Comparison of ENCODE assay signal across 22 cellular contexts in the genomic region with DNA sequence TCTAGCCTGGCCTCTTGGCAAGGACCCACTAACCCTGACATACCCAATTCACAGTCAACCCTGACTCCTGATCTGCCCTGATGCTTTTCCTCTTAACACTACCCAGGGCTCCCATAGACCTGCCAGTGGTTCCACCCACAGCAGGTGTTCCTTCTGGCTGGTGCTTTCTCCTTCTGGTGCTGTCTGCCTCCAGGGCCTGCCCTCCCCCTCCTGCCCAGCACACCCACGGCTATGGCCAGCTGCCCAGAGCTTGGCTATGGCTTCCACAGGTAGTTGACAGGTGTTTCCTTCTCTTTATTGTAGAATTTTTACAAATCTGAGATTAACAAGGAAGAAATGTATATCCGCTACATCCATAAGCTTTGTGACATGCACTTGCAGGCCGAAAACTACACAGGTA. TPM values are rescaled to one million over a fixed set of nuclear protein-coding genes. Genes with fewer than 3 reads are reported as not detected.
DNase-seq lines count a peak whose midpoint lies in the region; ATAC-seq and TF ChIP-seq lines count a peak whose summit lies in the region.
"Had no signal": no experiment of that assay in that cellular context is flagged by ENCODE, and none has a peak within 500 bp of the region (broad histone marks: within the 10 kb centered on the region; RNA-seq: fewer than 3 reads in every experiment).

No MANE protein-coding gene starts in this region.

- H3K4me3 ChIP-seq in sigmoid colon (no peak overlapping the region), tibial nerve (no peak overlapping the region), uterus (no peak overlapping the region)
- H3K4me3 ChIP-seq: A549, ascending aorta, heart right ventricle, prostate gland, upper lobe of right lung had no signal

- no peak for TF ChIP-seq POLR2A in sigmoid colon (IDR thresholded peaks at IDR 0.05)
- no peak for TF ChIP-seq POLR2A in tibial nerve (IDR thresholded peaks at IDR 0.05)
- TF ChIP-seq POLR2A in uterus (IDR thresholded peaks at IDR 0.05), result no peak

- H3K27me3 ChIP-seq in sigmoid colon, result no peaks in the 10 kb centered on the region
- H3K27me3 ChIP-seq in tibial nerve, result no peaks in the 10 kb centered on the region
- no peaks in the 10 kb centered on the region for H3K27me3 ChIP-seq in uterus
- H3K27me3 ChIP-seq: ascending aorta, heart right ventricle, neutrophil, upper lobe of right lung had no signal

- no peak for TF ChIP-seq EP300 in sigmoid colon (IDR thresholded peaks at IDR 0.05)
- TF ChIP-seq EP300 in tibial nerve (IDR thresholded peaks at IDR 0.05), result no peak

- WGBS in sigmoid colon, 2 donors, result 38 to 69% methylated on average over 3 of the region's 3 CpGs
- 81 to 88% methylated on average over 3 of the region's 3 CpGs for WGBS in tibial nerve, 2 donors

- TF ChIP-seq CTCF in sigmoid colon (IDR thresholded peaks at IDR 0.05) (no peak), tibial nerve (IDR thresholded peaks at IDR 0.05) (no peak), uterus (IDR thresholded peaks at IDR 0.05) (no peak)

- H3K9me3 ChIP-seq in sigmoid colon, result no peaks in the 10 kb centered on the region
- H3K9me3 ChIP-seq in tibial nerve, result no peaks in the 10 kb centered on the region
- no peaks in the 10 kb centered on the region for H3K9me3 ChIP-seq in uterus
- H3K9me3 ChIP-seq: A549, ascending aorta, heart right ventricle, neutrophil, prostate gland, upper lobe of right lung had no signal

- ATAC-seq in SK-N-SH treated with all-trans-retinoic acid at 6 μM for 48 hours, result no peak
- ATAC-seq: A549; activated naive CD4-positive, alpha-beta T cell treated with anti-CD3 and anti-CD28 coated beads, Interleukin-2, amount 50 U/mL, for 72 hours; heart right ventricle; left lobe of liver; T-helper 17 cell; upper lobe of right lung had no signal

- H3K4me1 ChIP-seq in sigmoid colon (peaks cover 0 to 24% (median 19%) of the 10 kb centered on the region in 4 donors), tibial nerve (peaks cover 0 to 23% (median 5%) of the 10 kb centered on the region in 4 donors), uterus (no peaks in the 10 kb centered on the region)
- H3K4me1 ChIP-seq: prostate gland had no signal

- intact Hi-C loops in sigmoid colon (cut with DNase I), result no loop called here
- intact Hi-C loops in uterus (cut with DNase I; ENCODE audit: low total_unique reads), result no loop called here

- DNase-seq in NCI-H146 (lab: John Stamatoyannopoulos, UW) (peak; percentile 18), NCI-H146 treated with DMSO at 0.1 percent for 48 hours (lab: John Stamatoyannopoulos, UW; ENCODE audit: unreplicated experiment) (no peak), NCI-H2029 treated with DMSO at 0.1 percent for 48 hours (lab: John Stamatoyannopoulos, UW) (peak; percentile 46), cerebellar nuclear complex (lab: John Stamatoyannopoulos, UW) (peak; percentile 46 to 52), sigmoid colon (peak; percentile 14), tibial nerve (ENCODE audit: low spot score in 2 of 2) (no peak), uterus (no peak)
- DNase-seq: activated CD4-positive, alpha-beta T cell treated with anti-CD3 and anti-CD28 coated beads, Interleukin-2, amount 10 ng/mL, durations not matched to agents 24 days and 14 days; DND-41; foreskin fibroblast; heart right ventricle; mesendoderm; NCI-H2107; T-helper 17 cell; upper lobe of right lung had no signal

- H3K27ac ChIP-seq in sigmoid colon (no peak overlapping the region), tibial nerve (no peak overlapping the region), uterus (no peak overlapping the region)
- H3K27ac ChIP-seq: heart right ventricle, neutrophil, prostate gland, upper lobe of right lung had no signal

- no peaks in the 10 kb centered on the region for H3K36me3 ChIP-seq in sigmoid colon
- no peaks in the 10 kb centered on the region for H3K36me3 ChIP-seq in tibial nerve
- H3K36me3 ChIP-seq in uterus, result no peaks in the 10 kb centered on the region
- H3K36me3 ChIP-seq: ascending aorta, heart right ventricle, neutrophil, prostate gland, upper lobe of right lung had no signal

TF ChIP-seq in SK-N-SH treated with all-trans-retinoic acid at 6 μM for 48 hours, 23 proteins besides CTCF, POLR2A, EP300 and RAD21:
- TF ChIP-seq ZFP30 (CRISPR knock-in tag; IDR thresholded peaks at IDR 0.05) (no peak), ISL1 (CRISPR knock-in tag; IDR thresholded peaks at IDR 0.05) (no peak), ESRRG (CRISPR knock-in tag; IDR thresholded peaks at IDR 0.05) (no peak), TOX (CRISPR knock-in tag; IDR thresholded peaks at IDR 0.05; ENCODE audit: borderline replicate concordance) (no peak), ZNF565 (CRISPR knock-in tag; conservative IDR thresholded peaks at IDR 0.05; ENCODE audit: low read depth) (no peak), GLIS3 (CRISPR knock-in tag; IDR thresholded peaks at IDR 0.05) (no peak), ZFP3 (CRISPR knock-in tag; IDR thresholded peaks at IDR 0.05) (no peak), PPARA (CRISPR knock-in tag; IDR thresholded peaks at IDR 0.05; ENCODE audit: borderline replicate concordance) (no peak)
- TF ChIP-seq, protein P1, sequence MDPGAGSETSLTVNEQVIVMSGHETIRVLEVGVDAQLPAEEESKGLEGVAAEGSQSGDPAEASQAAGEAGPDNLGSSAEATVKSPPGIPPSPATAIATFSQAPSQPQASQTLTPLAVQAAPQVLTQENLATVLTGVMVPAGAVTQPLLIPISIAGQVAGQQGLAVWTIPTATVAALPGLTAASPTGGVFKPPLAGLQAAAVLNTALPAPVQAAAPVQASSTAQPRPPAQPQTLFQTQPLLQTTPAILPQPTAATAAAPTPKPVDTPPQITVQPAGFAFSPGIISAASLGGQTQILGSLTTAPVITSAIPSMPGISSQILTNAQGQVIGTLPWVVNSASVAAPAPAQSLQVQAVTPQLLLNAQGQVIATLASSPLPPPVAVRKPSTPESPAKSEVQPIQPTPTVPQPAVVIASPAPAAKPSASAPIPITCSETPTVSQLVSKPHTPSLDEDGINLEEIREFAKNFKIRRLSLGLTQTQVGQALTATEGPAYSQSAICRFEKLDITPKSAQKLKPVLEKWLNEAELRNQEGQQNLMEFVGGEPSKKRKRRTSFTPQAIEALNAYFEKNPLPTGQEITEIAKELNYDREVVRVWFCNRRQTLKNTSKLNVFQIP (CRISPR knock-in tag; IDR thresholded peaks at IDR 0.05; ENCODE audit: borderline replicate concordance, low read depth), result no peak
TF ChIP-seq in SK-N-SH treated with all-trans-retinoic acid at 6 μM for 48 hours: peak in this region for 0.

RNA-seq across cellular contexts. Expression of gene MANF, which starts 46.5 kb away (rescaled TPM):
- total RNA-seq in sigmoid colon (10 to 100 TPM; 12.2 to 26.2 (median 20.5) TPM), tibial nerve (10 to 100 TPM in 3 of 4 donors, 1 to 10 TPM in 1; 9.8 to 28.4 (median 23.0) TPM), uterus (10 to 100 TPM; 14.7 to 60.6 (median 28.8) TPM)
- 100 to 1,000 TPM in 1 of 3 donors, 10 to 100 TPM in 2; 16.8 to 138 (median 28.2) TPM for polyA plus RNA-seq in sigmoid colon

RNA-seq across cellular contexts. Expression of gene RBM15B, which starts 52.5 kb away (rescaled TPM):
- total RNA-seq in sigmoid colon, result 10 to 100 TPM; 18.9 to 29.5 (median 23.9) TPM
- 10 to 100 TPM in 2 of 3 donors, 1 to 10 TPM in 1; 9.6 to 19.5 (median 11.6) TPM for polyA plus RNA-seq in sigmoid colon
- 10 to 100 TPM; 22.6 to 32.4 (median 26.0) TPM for total RNA-seq in tibial nerve
- 10 to 100 TPM; 21.2 to 38.9 (median 28.1) TPM for total RNA-seq in uterus

Comparison
In these comparisons a context has a peak if more than half of its experiments do, and no peak if none do; other contexts are left out.
1. DNase-seq: peak in NCI-H146 (single experiment), NCI-H2029 treated with DMSO at 0.1 percent for 48 hours (single experiment), cerebellar nuclear complex (2 of 2) and sigmoid colon (single experiment); none in NCI-H146 treated with DMSO at 0.1 percent for 48 hours (single experiment), tibial nerve (0 of 2) and uterus (0 of 2).